2 cellular contexts compared by ENCODE assay signal in the genomic region with DNA sequence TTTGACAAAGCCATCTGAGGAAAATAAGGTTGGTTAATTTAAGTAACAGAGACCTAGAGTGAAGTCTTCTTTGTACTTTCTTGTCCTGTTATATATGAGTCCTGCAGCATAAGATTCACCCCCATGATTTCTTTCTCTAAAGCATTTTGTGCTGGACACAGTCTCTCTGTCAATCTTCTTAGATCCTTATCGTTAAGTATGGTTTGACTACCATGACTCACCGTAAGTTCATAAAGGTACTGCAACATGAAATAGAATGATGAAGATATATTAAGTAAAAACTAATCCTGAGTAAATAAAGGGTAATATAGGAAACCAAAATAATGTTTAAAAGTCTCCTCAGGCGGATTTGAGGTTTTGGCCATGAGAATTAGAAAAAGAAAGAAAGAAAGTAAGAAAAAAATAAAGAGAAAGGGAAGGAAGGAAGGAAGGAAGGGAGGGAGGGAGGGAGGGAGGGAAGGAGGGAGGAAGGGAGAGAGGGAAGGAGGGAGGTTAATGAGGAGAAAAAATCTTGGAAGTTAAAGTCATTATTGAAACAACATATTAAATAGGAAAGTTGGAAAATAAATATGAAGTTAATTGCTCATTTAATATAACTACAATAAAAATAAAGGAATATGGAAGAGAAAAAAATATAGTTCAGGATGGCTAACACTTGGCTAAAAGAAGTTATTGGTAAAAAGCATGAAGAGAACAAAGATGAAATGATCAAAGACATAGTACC.
TF ChIP-seq lines count a peak whose summit lies in the region.

No MANE protein-coding gene starts in this region.

TF ChIP-seq in HepG2, 621 proteins besides CTCF, POLR2A, EP300 and RAD21:
- TF ChIP-seq ZNF567 (CRISPR knock-in tag; IDR thresholded peaks at IDR 0.05; ENCODE audit: borderline replicate concordance) (no peak), HNRNPK (IDR thresholded peaks at IDR 0.05; ENCODE audit: low read depth, low read length, poor library complexity, severe bottlenecking) (peak; percentile 63)

TF ChIP-seq in H1, 55 proteins besides CTCF, POLR2A, EP300 and RAD21:
- no peak for TF ChIP-seq MAFK (IDR thresholded peaks at IDR 0.05; ENCODE audit: low read depth, low read length)
- no peak for TF ChIP-seq NANOG (IDR thresholded peaks at IDR 0.05; ENCODE audit: insufficient read depth, low read depth, low read length, poor library complexity, severe bottlenecking)
- no peak for TF ChIP-seq TEAD4 (IDR thresholded peaks at IDR 0.05; ENCODE audit: low read depth, low read length)
- TF ChIP-seq ATF3 (IDR thresholded peaks at IDR 0.05; ENCODE audit: insufficient read depth, low read depth, low read length), result no peak
- TF ChIP-seq CEBPB (IDR thresholded peaks at IDR 0.05; ENCODE audit: low read depth, low read length), result no peak
- no peak for TF ChIP-seq SUZ12 (IDR thresholded peaks at IDR 0.05; ENCODE audit: low read length)
